ENCODE assay signal across 1 cellular context in the genomic region with DNA sequence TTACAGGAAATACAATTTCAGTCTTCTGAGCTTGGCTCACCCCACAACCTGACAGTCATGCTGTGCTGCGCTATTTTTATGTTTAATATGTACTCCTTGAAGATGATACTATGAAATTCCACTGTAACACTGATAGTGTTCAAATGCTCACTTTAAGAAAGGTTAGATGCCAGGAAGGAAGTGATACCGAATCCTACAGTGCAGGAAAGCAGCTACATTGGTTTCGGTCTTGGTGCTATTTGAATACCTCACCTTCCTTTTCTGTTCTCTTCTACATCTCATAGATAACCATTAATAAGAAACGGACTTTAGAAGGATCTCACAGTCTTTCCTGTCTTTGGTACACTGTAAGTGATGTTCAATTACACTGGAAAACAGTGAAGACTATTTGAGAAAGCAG.
TF ChIP-seq lines count a peak whose summit lies in the region.

No MANE protein-coding gene starts in this region.

TF ChIP-seq in neural cell, 6 proteins besides CTCF, POLR2A, EP300 and RAD21:
- TF ChIP-seq, protein P1, sequence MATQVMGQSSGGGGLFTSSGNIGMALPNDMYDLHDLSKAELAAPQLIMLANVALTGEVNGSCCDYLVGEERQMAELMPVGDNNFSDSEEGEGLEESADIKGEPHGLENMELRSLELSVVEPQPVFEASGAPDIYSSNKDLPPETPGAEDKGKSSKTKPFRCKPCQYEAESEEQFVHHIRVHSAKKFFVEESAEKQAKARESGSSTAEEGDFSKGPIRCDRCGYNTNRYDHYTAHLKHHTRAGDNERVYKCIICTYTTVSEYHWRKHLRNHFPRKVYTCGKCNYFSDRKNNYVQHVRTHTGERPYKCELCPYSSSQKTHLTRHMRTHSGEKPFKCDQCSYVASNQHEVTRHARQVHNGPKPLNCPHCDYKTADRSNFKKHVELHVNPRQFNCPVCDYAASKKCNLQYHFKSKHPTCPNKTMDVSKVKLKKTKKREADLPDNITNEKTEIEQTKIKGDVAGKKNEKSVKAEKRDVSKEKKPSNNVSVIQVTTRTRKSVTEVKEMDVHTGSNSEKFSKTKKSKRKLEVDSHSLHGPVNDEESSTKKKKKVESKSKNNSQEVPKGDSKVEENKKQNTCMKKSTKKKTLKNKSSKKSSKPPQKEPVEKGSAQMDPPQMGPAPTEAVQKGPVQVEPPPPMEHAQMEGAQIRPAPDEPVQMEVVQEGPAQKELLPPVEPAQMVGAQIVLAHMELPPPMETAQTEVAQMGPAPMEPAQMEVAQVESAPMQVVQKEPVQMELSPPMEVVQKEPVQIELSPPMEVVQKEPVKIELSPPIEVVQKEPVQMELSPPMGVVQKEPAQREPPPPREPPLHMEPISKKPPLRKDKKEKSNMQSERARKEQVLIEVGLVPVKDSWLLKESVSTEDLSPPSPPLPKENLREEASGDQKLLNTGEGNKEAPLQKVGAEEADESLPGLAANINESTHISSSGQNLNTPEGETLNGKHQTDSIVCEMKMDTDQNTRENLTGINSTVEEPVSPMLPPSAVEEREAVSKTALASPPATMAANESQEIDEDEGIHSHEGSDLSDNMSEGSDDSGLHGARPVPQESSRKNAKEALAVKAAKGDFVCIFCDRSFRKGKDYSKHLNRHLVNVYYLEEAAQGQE (IDR thresholded peaks at IDR 0.05; ENCODE audit: borderline replicate concordance), result no peak
- no peak for TF ChIP-seq SMC3 (conservative IDR thresholded peaks at IDR 0.05; ENCODE audit: poor library complexity)
- peak; percentile 14 for TF ChIP-seq POLR2AphosphoS5 (IDR thresholded peaks at IDR 0.05)
